Comparison of ENCODE assay signal across 9 cellular contexts in the genomic region with DNA sequence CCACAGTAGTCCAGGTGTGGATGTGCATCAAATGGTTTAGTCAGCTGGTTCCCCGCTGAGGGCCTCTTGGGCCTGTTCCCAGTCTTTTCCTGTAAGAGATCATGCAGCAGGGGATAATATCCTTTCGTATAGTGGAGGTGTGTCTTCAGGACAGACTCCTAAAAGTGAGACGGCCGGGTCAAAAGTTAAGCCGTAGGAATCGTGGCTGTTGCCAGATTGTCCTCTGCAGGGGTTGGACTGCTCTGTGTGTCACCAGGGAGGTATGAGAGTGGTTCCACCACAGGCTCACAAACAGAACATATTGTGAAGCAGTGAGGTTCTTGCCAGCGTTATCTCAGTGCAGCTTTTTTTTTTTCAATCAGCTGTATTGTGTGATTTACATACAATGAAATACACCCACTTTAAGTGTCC.
DNase-seq lines count a peak whose midpoint lies in the region; ATAC-seq, FAIRE-seq and TF ChIP-seq lines count a peak whose summit lies in the region.
"Had no signal": no experiment of that assay in that cellular context is flagged by ENCODE, and none has a peak within 500 bp of the region (broad histone marks: within the 10 kb centered on the region; RNA-seq: fewer than 3 reads in every experiment).

No MANE protein-coding gene starts in this region.

- no peak overlapping the region for H3K4me3 Mint-ChIP-seq in activated T-cell treated with anti-CD3 and anti-CD28 coated beads, Interleukin-2, amount 50 U/mL, for 4 hours

- no peaks in the 10 kb centered on the region for H3K4me1 Mint-ChIP-seq in activated T-cell treated with anti-CD3 and anti-CD28 coated beads, Interleukin-2, amount 50 U/mL, for 4 hours (ENCODE audit: low read depth)

- BruUV-seq in Panc1 (replicated peaks; lab: Mats Ljungman, UMichigan): no TSS peak

- H3K27ac ChIP-seq in Panc1 (ENCODE audit: low read length) (peak overlapping the region; percentile 96), small intestine (ENCODE audit: low read depth in 1 of 2, low read length in 1 of 2) (no peak overlapping the region)
- H3K27ac ChIP-seq: colonic mucosa had no signal

- in situ Hi-C loops in Panc1 (cut with HindIII; ENCODE audit: low pct_unique_long_range_greater_than_20kb, low sequenced_read_pairs): no loop called here

- peaks cover 12% of the 10 kb centered on the region for H3K36me3 Mint-ChIP-seq in activated T-cell treated with anti-CD3 and anti-CD28 coated beads, Interleukin-2, amount 50 U/mL, for 4 hours (ENCODE audit: insufficient read depth)

- TF ChIP-seq CTCF in Panc1 (IDR thresholded peaks at IDR 0.05) (no peak), fibroblast of pulmonary artery (IDR thresholded peaks at IDR 0.05; ENCODE audit: low read length, missing control alignments) (no peak)

- H3K27me3 ChIP-seq in Panc1 (ENCODE audit: control insufficient read depth, insufficient read depth, low read length) (no peaks in the 10 kb centered on the region), small intestine (ENCODE audit: control insufficient read depth in 2 of 2, insufficient read depth in 2 of 2, low read length in 2 of 2) (no peaks in the 10 kb centered on the region)
- H3K27me3 ChIP-seq: colonic mucosa had no signal

- DNase-seq in HCEC 1CT (peak; percentile 80), Panc1 (ENCODE audit: low read depth, low spot score) (peak; percentile 73), fibroblast of pulmonary artery (ENCODE audit: low read depth) (peak; percentile 76), small intestine (peak; percentile 26), HPDE6-E6E7 (ENCODE audit: extremely low spot score) (no peak)
- no peak for DNase-seq in activated T-cell treated with anti-CD3 and anti-CD28 coated beads, Interleukin-2, amount 50 U/mL, for 4 hours
- DNase-seq: colonic mucosa, NCI-H1436 had no signal

- CTCF ChIA-PET in Panc1 (lab: Charles Lee): no interaction called here

- no peak overlapping the region for H3K4me3 ChIP-seq in Panc1 (ENCODE audit: low read depth in 2 of 2, low read length in 2 of 2)
- peak overlapping the region; percentile 17 for H3K4me3 ChIP-seq in fibroblast of pulmonary artery (replicated peaks; ENCODE audit: low read depth, low read length)
- no peak overlapping the region for H3K4me3 ChIP-seq in small intestine (ENCODE audit: low read depth in 1 of 2, low read length in 2 of 2)
- H3K4me3 ChIP-seq: colonic mucosa had no signal

- POLR2A ChIA-PET in Panc1 (lab: Charles Lee): no interaction called here

- H3K9me3 ChIP-seq in Panc1 (ENCODE audit: control insufficient read depth, insufficient read depth, low read depth, low read length) (no peaks in the 10 kb centered on the region), small intestine (ENCODE audit: control insufficient read depth, low read depth) (no peaks in the 10 kb centered on the region)
- H3K9me3 ChIP-seq: colonic mucosa had no signal

- no peaks in the 10 kb centered on the region for H3K36me3 ChIP-seq in Panc1 (ENCODE audit: control insufficient read depth, insufficient read depth, low read length)
- H3K36me3 ChIP-seq in small intestine (ENCODE audit: control insufficient read depth in 2 of 2, insufficient read depth in 2 of 2, low read length in 2 of 2): peaks cover 0 to 2% of the 10 kb centered on the region in 2 donors
- H3K36me3 ChIP-seq: colonic mucosa had no signal

- no peak for FAIRE-seq in small intestine (lab: Jason Lieb, UNC)

- intact Hi-C loops in Panc1 (cut with micrococcal nuclease; ENCODE audit: unreplicated experiment): loop anchor here (5.0 kb wide), 1 partner anchor 171 kb away; no protein-coding TSS in a partner anchor

- H3K4me1 ChIP-seq in Panc1 (ENCODE audit: control insufficient read depth, insufficient read depth, low read length) (peaks cover 54% of the 10 kb centered on the region), small intestine (ENCODE audit: control insufficient read depth in 2 of 2, insufficient read depth in 1 of 2, low read depth in 1 of 2, low read length in 1 of 2) (no peaks in the 10 kb centered on the region)
- H3K4me1 ChIP-seq: colonic mucosa had no signal

- peaks cover 6% of the 10 kb centered on the region for H3K9me3 Mint-ChIP-seq in activated T-cell treated with anti-CD3 and anti-CD28 coated beads, Interleukin-2, amount 50 U/mL, for 4 hours

- ATAC-seq in Panc1 (peak; percentile 75), GM18870 (IDR thresholded peaks at IDR 0.05; ENCODE audit: unreplicated experiment) (no peak)
- no peak for ATAC-seq in activated T-cell treated with anti-CD3 and anti-CD28 coated beads, Interleukin-2, amount 50 U/mL, for 4 hours

- no peaks in the 10 kb centered on the region for H3K27me3 Mint-ChIP-seq in activated T-cell treated with anti-CD3 and anti-CD28 coated beads, Interleukin-2, amount 50 U/mL, for 4 hours (ENCODE audit: low read depth)

- 17 to 41% (median 18%) methylated on average over 7 of the region's 7 CpGs for WGBS in small intestine, 3 donors

Comparison
In these comparisons a context has a peak if more than half of its experiments do, and no peak if none do; other contexts are left out.
1. DNase-seq: peak in HCEC 1CT (single experiment), Panc1 (single experiment), fibroblast of pulmonary artery (single experiment) and small intestine (single experiment); none in HPDE6-E6E7 (single experiment) and activated T-cell treated with anti-CD3 and anti-CD28 coated beads, Interleukin-2, amount 50 U/mL, for 4 hours (single experiment).